ENCODE assay signal across 1 cellular context in the genomic region with DNA sequence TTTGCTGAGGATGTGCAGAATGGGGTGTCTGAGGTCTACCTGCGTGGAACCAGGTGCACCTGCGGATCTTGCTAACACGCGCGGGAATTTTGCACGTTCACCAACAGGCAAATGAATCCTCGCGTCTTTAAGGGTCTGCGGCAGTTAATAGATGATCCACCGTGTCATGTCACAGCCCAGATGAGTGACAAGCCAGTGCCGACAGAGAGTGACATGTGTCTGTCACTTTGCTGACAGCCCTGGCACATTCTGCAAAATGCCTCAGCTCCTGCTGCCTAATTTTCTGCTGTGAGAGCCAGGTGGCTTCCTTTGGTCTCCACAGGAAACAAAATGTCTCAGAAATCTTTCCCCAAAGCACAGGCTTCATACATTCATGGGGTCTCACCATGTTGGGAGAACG.
A peak's percentile ranks its signal among the peaks of the same experiment; 100 is the strongest.
TF ChIP-seq lines count a peak whose summit lies in the region.

No MANE protein-coding gene starts in this region.

TF ChIP-seq in K562, 482 proteins besides CTCF, POLR2A, EP300 and RAD21 (continued from another document):
- TF ChIP-seq ETS1 (conservative IDR thresholded peaks at IDR 0.05; ENCODE audit: control insufficient read depth, low read depth, low read length) (no peak), ZNF311 (CRISPR knock-in tag; IDR thresholded peaks at IDR 0.05) (no peak), ZNF121 (CRISPR knock-in tag; conservative IDR thresholded peaks at IDR 0.05) (no peak)
- TF ChIP-seq, protein P1, sequence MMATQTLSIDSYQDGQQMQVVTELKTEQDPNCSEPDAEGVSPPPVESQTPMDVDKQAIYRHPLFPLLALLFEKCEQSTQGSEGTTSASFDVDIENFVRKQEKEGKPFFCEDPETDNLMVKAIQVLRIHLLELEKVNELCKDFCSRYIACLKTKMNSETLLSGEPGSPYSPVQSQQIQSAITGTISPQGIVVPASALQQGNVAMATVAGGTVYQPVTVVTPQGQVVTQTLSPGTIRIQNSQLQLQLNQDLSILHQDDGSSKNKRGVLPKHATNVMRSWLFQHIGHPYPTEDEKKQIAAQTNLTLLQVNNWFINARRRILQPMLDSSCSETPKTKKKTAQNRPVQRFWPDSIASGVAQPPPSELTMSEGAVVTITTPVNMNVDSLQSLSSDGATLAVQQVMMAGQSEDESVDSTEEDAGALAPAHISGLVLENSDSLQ (IDR thresholded peaks at IDR 0.05): 0 out of 2 replicates have a peak, but pooled peaks have one; percentile 14
